In genomic region chr17:47205419-47205963, GRCh38 we compare ENCODE assay signal across 8 cellular contexts. TPM values are rescaled to one million over a fixed set of nuclear protein-coding genes. Genes with fewer than 3 reads are reported as not detected.
DNase-seq lines count a peak whose midpoint lies in the region; ATAC-seq and TF ChIP-seq lines count a peak whose summit lies in the region.

No MANE protein-coding gene starts in this region.

- H3K4me3 ChIP-seq in liver (ENCODE audit: low read depth in 1 of 3, low read length in 3 of 3) = no peak overlapping the region

- no peak overlapping the region for H3K4me3 Mint-ChIP-seq in MCF 10A (ENCODE audit: unreplicated experiment)

- DNase-seq in T-helper 1 cell (peak; percentile 33 to 84 (median 63)), MCF 10A (ENCODE audit: unreplicated experiment) (no peak), cerebellar cortex (ENCODE audit: low spot score) (no peak), NCI-H2081 treated with DMSO at 0.1 percent for 48 hours (lab: John Stamatoyannopoulos, UW) (no peak)
- DNase-seq in stimulated activated CD8-positive, alpha-beta memory T cell treated with anti-CD3 and anti-CD28 coated beads, Interleukin-15, amount 100 ng/mL, for 4 hours (ENCODE audit: low read depth in 2 of 2) = peak; percentile 28 to 54

- CTCF ChIA-PET in MCF 10A (lab: Yijun Ruan, JAX) = interaction anchor here (0.6 kb wide), 1 partner anchor 14 kb away, joined by 3 read pairs; no protein-coding TSS in a partner anchor

- 60% methylated on average over 9 of the region's 9 CpGs for WGBS in liver

- BruUV-seq in MCF 10A (replicated peaks; lab: Mats Ljungman, UMichigan) = no TSS peak

- intact Hi-C loops in MCF 10A (cut with micrococcal nuclease) = no loop called here

- H3K9me3 Mint-ChIP-seq in MCF 10A (ENCODE audit: unreplicated experiment) = no peaks in the 10 kb centered on the region

- no peaks in the 10 kb centered on the region for H3K36me3 Mint-ChIP-seq in MCF 10A (ENCODE audit: insufficient read depth, unreplicated experiment)

- H3K27me3 Mint-ChIP-seq in MCF 10A (ENCODE audit: insufficient read depth, unreplicated experiment) = no peaks in the 10 kb centered on the region

- no peaks in the 10 kb centered on the region for H3K4me1 ChIP-seq in liver (ENCODE audit: control insufficient read depth in 4 of 4, insufficient read depth in 4 of 4, low read length in 3 of 4)

- H3K27me3 ChIP-seq in liver (ENCODE audit: control insufficient read depth in 4 of 4, insufficient read depth in 4 of 4, low read length in 3 of 4) = no peaks in the 10 kb centered on the region

- no peak for TF ChIP-seq RAD21 in liver (IDR thresholded peaks at IDR 0.05)

- H3K27ac ChIP-seq in liver (ENCODE audit: low read depth in 1 of 2, low read length in 2 of 2) = peak overlapping the region; percentile 47 to 66

- no peak overlapping the region for H3K9ac ChIP-seq in liver (ENCODE audit: low read depth in 1 of 2, low read length in 2 of 2)

- POLR2A ChIA-PET in MCF 10A (lab: Yijun Ruan, JAX) = interaction anchor here (0.7 to 2.5 kb wide), 4 partner anchors 14 to 72 kb away, joined by 4 to 14 read pairs (median 4); partner anchors contain the start of gene CDC27

- H3K4me1 Mint-ChIP-seq in MCF 10A (ENCODE audit: insufficient read depth, unreplicated experiment) = peaks cover 11% of the 10 kb centered on the region

- H3K9me3 ChIP-seq in liver (ENCODE audit: control insufficient read depth in 4 of 4, low read length in 3 of 4) = no peaks in the 10 kb centered on the region

- TF ChIP-seq CTCF in MCF 10A (IDR thresholded peaks at IDR 0.05; ENCODE audit: unreplicated experiment) (no peak), liver (IDR thresholded peaks at IDR 0.05; ENCODE audit: low read depth, low read length, missing input control) (no peak)

- ATAC-seq in GM18867 (IDR thresholded peaks at IDR 0.05; ENCODE audit: unreplicated experiment) = peak; percentile 60
- ATAC-seq in HG03045 (IDR thresholded peaks at IDR 0.05; ENCODE audit: unreplicated experiment) = peak; percentile 51

- no peaks in the 10 kb centered on the region for H3K36me3 ChIP-seq in liver (ENCODE audit: control insufficient read depth in 4 of 4, insufficient read depth in 3 of 4, low read depth in 1 of 4, low read length in 3 of 4)

- peak overlapping the region; percentile 14 for H3K27ac Mint-ChIP-seq in MCF 10A (ENCODE audit: low read depth, unreplicated experiment)

TF ChIP-seq in liver, 16 proteins besides CTCF, POLR2A, EP300 and RAD21:
- TF ChIP-seq, protein P1, sequence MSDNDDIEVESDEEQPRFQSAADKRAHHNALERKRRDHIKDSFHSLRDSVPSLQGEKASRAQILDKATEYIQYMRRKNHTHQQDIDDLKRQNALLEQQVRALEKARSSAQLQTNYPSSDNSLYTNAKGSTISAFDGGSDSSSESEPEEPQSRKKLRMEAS (IDR thresholded peaks at IDR 0.05) = peak; percentile 11
- TF ChIP-seq JUND (IDR thresholded peaks at IDR 0.05) = no peak

RNA-seq across cellular contexts. Expression of gene MYL4, which starts 3.7 kb away (rescaled TPM):
- not detected in 2 replicates for total RNA-seq in MCF 10A (2022)
- total RNA-seq in liver = 100 to 1,000 TPM in 1 of 2 donors, not detected in 1; 215 TPM
- under 1 TPM; 0.19 to 0.22 TPM for polyA plus RNA-seq in liver

RNA-seq across cellular contexts. Expression of gene CDC27, which starts 16.4 kb away (rescaled TPM):
- total RNA-seq in MCF 10A (2022) (141 and 143 TPM in 2 replicates), liver (100 to 1,000 TPM in 1 of 2 donors, 10 to 100 TPM in 1; 30.6 to 148 TPM)
- polyA plus RNA-seq in liver = 10 to 100 TPM; 16.8 to 23.6 TPM

RNA-seq across cellular contexts. Expression of gene ITGB3, which starts 48.1 kb away (rescaled TPM):
- 0.98 and 1.1 TPM in 2 replicates for total RNA-seq in MCF 10A (2022)
- total RNA-seq in liver = 10 to 100 TPM in 1 of 2 donors, 1 to 10 TPM in 1; 4.8 to 33.4 TPM
- polyA plus RNA-seq in liver = 1 to 10 TPM in 1 of 2 donors, under 1 TPM in 1; 0.47 to 2.8 TPM

Comparison
In these comparisons a context has a peak if more than half of its experiments do, and no peak if none do; other contexts are left out.
1. DNase-seq: peak in T-helper 1 cell (5 of 5) and stimulated activated CD8-positive, alpha-beta memory T cell treated with anti-CD3 and anti-CD28 coated beads, Interleukin-15, amount 100 ng/mL, for 4 hours (2 of 2); none in MCF 10A (single experiment), cerebellar cortex (single experiment) and NCI-H2081 treated with DMSO at 0.1 percent for 48 hours (single experiment).